Comparison of ENCODE assay signal across 41 cellular contexts in the genomic region with DNA sequence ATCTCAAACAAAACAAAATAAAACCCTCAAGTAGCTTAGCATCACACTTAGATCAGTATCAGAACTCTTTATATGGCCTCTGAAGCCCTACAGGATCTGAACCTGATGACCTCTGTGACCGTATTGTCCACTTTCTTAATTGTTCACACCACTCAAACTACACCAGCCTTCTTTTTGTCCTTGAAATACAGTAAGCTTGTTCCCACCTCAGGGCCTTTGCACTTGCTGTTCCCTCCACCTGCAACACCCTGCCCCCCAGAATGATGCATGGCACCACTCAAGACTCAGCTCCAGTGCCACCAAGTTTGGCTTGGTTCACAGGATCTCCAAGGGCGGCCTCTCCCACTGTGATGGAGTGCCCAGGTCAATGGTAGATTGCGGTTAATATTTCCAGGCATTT. TPM values are rescaled to one million over a fixed set of nuclear protein-coding genes. Genes with fewer than 3 reads are reported as not detected.
"Had no signal": no experiment of that assay in that cellular context is flagged by ENCODE, and none has a peak within 500 bp of the region (broad histone marks: within the 10 kb centered on the region; RNA-seq: fewer than 3 reads in every experiment).

No MANE protein-coding gene starts in this region.

- H3K4me3 Mint-ChIP-seq: activated naive CD4-positive, alpha-beta T cell treated with anti-CD3 and anti-CD28 coated beads for 36 hours; activated naive CD4-positive, alpha-beta T cell treated with anti-CD3 and anti-CD28 coated beads, Interleukin-2, amount 10 ng/mL, durations not matched to agents 7 days and 5 days; activated naive CD4-positive, alpha-beta T cell treated with anti-CD3 and anti-CD28 coated beads, Interleukin-2, amount 50 U/mL, for 24 hours; activated naive CD8-positive, alpha-beta T cell; activated naive CD8-positive, alpha-beta T cell treated with anti-CD3 and anti-CD28 coated beads for 36 hours; activated naive CD8-positive, alpha-beta T cell treated with anti-CD3 and anti-CD28 coated beads, Interleukin-2, amount 10 ng/mL, durations not matched to agents 7 days and 5 days; activated naive CD8-positive, alpha-beta T cell treated with anti-CD3 and anti-CD28 coated beads, Interleukin-2, amount 50 U/mL, for 24 hours; activated T-cell treated with anti-CD3 and anti-CD28 coated beads, Interleukin-2, amount 50 U/mL, for 24 hours; activated T-cell treated with anti-CD3 and anti-CD28 coated beads, Interleukin-2, amount 50 U/mL, for 4 hours; activated T-cell treated with anti-CD3 and anti-CD28 coated beads, Interleukin-2, amount 50 U/mL, for 72 hours; activated T-helper 1 cell treated with anti-CD3 and anti-CD28 coated beads, Interleukin-12 subunit alpha, Interleukin-12 subunit beta, Interleukin-2, Interleukin-4 antibody, amounts not matched to agents 30 ng/mL and 10 ng/mL and 1 ng/mL, durations not matched to agents 14 hours and 24 hours and 36 hours; activated T-helper 17 cell treated with anti-CD3 and anti-CD28 coated beads, Interleukin-2, amount 50 U/mL, for 72 hours; brain; central memory CD8-positive, alpha-beta T cell had no signal

- H3K27me3 Mint-ChIP-seq: activated naive CD4-positive, alpha-beta T cell treated with anti-CD3 and anti-CD28 coated beads, Interleukin-2, amount 50 U/mL, for 24 hours; activated naive CD8-positive, alpha-beta T cell; activated naive CD8-positive, alpha-beta T cell treated with anti-CD3 and anti-CD28 coated beads for 36 hours; activated naive CD8-positive, alpha-beta T cell treated with anti-CD3 and anti-CD28 coated beads, Interleukin-2, amount 50 U/mL, for 24 hours; activated T-cell treated with anti-CD3 and anti-CD28 coated beads, Interleukin-2, amount 50 U/mL, for 24 hours; activated T-helper 17 cell treated with anti-CD3 and anti-CD28 coated beads, Interleukin-2, amount 50 U/mL, for 72 hours had no signal

- H3K27me3 ChIP-seq: adrenal gland, ascending aorta, body of pancreas, brain microvascular endothelial cell, breast epithelium, cardiac muscle cell had no signal

- H3K4me1 ChIP-seq: adrenal gland, ascending aorta, body of pancreas, breast epithelium had no signal

- H3K27ac Mint-ChIP-seq: activated naive CD4-positive, alpha-beta T cell treated with anti-CD3 and anti-CD28 coated beads for 36 hours; activated naive CD4-positive, alpha-beta T cell treated with anti-CD3 and anti-CD28 coated beads, Interleukin-2, amount 10 ng/mL, durations not matched to agents 7 days and 5 days; activated naive CD4-positive, alpha-beta T cell treated with anti-CD3 and anti-CD28 coated beads, Interleukin-2, amount 50 U/mL, for 24 hours; activated naive CD4-positive, alpha-beta T cell treated with anti-CD3 and anti-CD28 coated beads, Interleukin-2, amount 50 U/mL, for 72 hours; activated naive CD8-positive, alpha-beta T cell; activated naive CD8-positive, alpha-beta T cell treated with anti-CD3 and anti-CD28 coated beads for 36 hours; activated naive CD8-positive, alpha-beta T cell treated with anti-CD3 and anti-CD28 coated beads, Interleukin-2, amount 10 ng/mL, durations not matched to agents 7 days and 5 days; activated naive CD8-positive, alpha-beta T cell treated with anti-CD3 and anti-CD28 coated beads, Interleukin-2, amount 50 U/mL, for 24 hours; activated T-cell treated with anti-CD3 and anti-CD28 coated beads, Interleukin-2, amount 50 U/mL, for 24 hours; activated T-cell treated with anti-CD3 and anti-CD28 coated beads, Interleukin-2, amount 50 U/mL, for 72 hours; activated T-helper 1 cell treated with anti-CD3 and anti-CD28 coated beads, Interleukin-12 subunit alpha, Interleukin-12 subunit beta, Interleukin-2, Interleukin-4 antibody, amounts not matched to agents 30 ng/mL and 10 ng/mL and 1 ng/mL, durations not matched to agents 14 hours and 24 hours and 36 hours; activated T-helper 17 cell treated with anti-CD3 and anti-CD28 coated beads, Interleukin-2, amount 50 U/mL, for 72 hours; activated T-helper 2 cell treated with anti-CD3 and anti-CD28 coated beads, Interferon-gamma antibody, Interleukin-2, Interleukin-4, amounts not matched to agents 10 μg/mL and 5 μg/mL and 100 μg/mL, durations not matched to agents 14 hours and 24 hours and 36 hours had no signal

- H3K9me3 ChIP-seq: adrenal gland, ascending aorta, body of pancreas, breast epithelium had no signal

- H3K4me3 ChIP-seq: adrenal gland, ascending aorta, body of pancreas, breast epithelium, cardiac muscle cell had no signal

- ATAC-seq: activated naive CD4-positive, alpha-beta T cell treated with anti-CD3 and anti-CD28 coated beads, Interleukin-2, amount 50 U/mL, for 72 hours; activated naive CD8-positive, alpha-beta T cell treated with anti-CD3 and anti-CD28 coated beads, Interleukin-2, amount 50 U/mL, for 24 hours; activated T-cell treated with anti-CD3 and anti-CD28 coated beads, Interleukin-2, amount 50 U/mL, for 4 hours; activated T-cell treated with anti-CD3 and anti-CD28 coated beads, Interleukin-2, amount 50 U/mL, for 72 hours; activated T-helper 17 cell treated with anti-CD3 and anti-CD28 coated beads, Interleukin-2, amount 50 U/mL, for 72 hours; body of pancreas had no signal

- DNase-seq: activated effector memory CD4-positive, alpha-beta T cell treated with anti-CD3 and anti-CD28 coated beads, Interleukin-2, amount 50 U/mL, for 16 hours; activated effector memory CD4-positive, alpha-beta T cell treated with Interleukin-2 at 50 U/mL for 16 hours; activated gamma-delta T cell; activated gamma-delta T cell treated with Interleukin-2 at 50 U/mL for 16 hours; activated naive CD4-positive, alpha-beta T cell; activated naive CD4-positive, alpha-beta T cell treated with anti-CD3 and anti-CD28 coated beads for 36 hours; activated naive CD4-positive, alpha-beta T cell treated with anti-CD3 and anti-CD28 coated beads, Interleukin-2, amount 10 ng/mL, durations not matched to agents 7 days and 5 days; activated naive CD4-positive, alpha-beta T cell treated with anti-CD3 and anti-CD28 coated beads, Interleukin-2, amount 50 U/mL, for 16 hours; activated naive CD4-positive, alpha-beta T cell treated with Interleukin-2 at 50 U/mL for 16 hours; activated naive CD8-positive, alpha-beta T cell treated with anti-CD3 and anti-CD28 coated beads for 36 hours; activated naive CD8-positive, alpha-beta T cell treated with anti-CD3 and anti-CD28 coated beads, Interleukin-2, amount 10 ng/mL, durations not matched to agents 7 days and 5 days; activated naive CD8-positive, alpha-beta T cell treated with anti-CD3 and anti-CD28 coated beads, Interleukin-2, amount 50 U/mL, for 24 hours; activated T-cell treated with anti-CD3 and anti-CD28 coated beads, Interleukin-2, amount 50 U/mL, for 1 hour; activated T-cell treated with anti-CD3 and anti-CD28 coated beads, Interleukin-2, amount 50 U/mL, for 24 hours; activated T-cell treated with anti-CD3 and anti-CD28 coated beads, Interleukin-2, amount 50 U/mL, for 4 hours; activated T-cell treated with anti-CD3 and anti-CD28 coated beads, Interleukin-2, amount 50 U/mL, for 48 hours; activated T-cell treated with anti-CD3 and anti-CD28 coated beads, Interleukin-2, amount 50 U/mL, for 72 hours; adrenal gland; amniotic stem cell; amygdala; anterior cingulate cortex; aorta; body of pancreas; brain microvascular endothelial cell; caudate nucleus; central memory CD4-positive, alpha-beta T cell; cerebellar nuclear complex had no signal

- H3K36me3 ChIP-seq: adrenal gland, ascending aorta, brain microvascular endothelial cell, breast epithelium, cardiac muscle cell had no signal

- H3K36me3 Mint-ChIP-seq: activated naive CD4-positive, alpha-beta T cell treated with anti-CD3 and anti-CD28 coated beads, Interleukin-2, amount 10 ng/mL, durations not matched to agents 7 days and 5 days; activated naive CD4-positive, alpha-beta T cell treated with anti-CD3 and anti-CD28 coated beads, Interleukin-2, amount 50 U/mL, for 24 hours; activated naive CD4-positive, alpha-beta T cell treated with anti-CD3 and anti-CD28 coated beads, Interleukin-2, amount 50 U/mL, for 72 hours; activated naive CD8-positive, alpha-beta T cell; activated naive CD8-positive, alpha-beta T cell treated with anti-CD3 and anti-CD28 coated beads for 36 hours; activated naive CD8-positive, alpha-beta T cell treated with anti-CD3 and anti-CD28 coated beads, Interleukin-2, amount 10 ng/mL, durations not matched to agents 7 days and 5 days had no signal

- H3K4me1 Mint-ChIP-seq: activated naive CD4-positive, alpha-beta T cell treated with anti-CD3 and anti-CD28 coated beads, Interleukin-2, amount 10 ng/mL, durations not matched to agents 7 days and 5 days; activated naive CD4-positive, alpha-beta T cell treated with anti-CD3 and anti-CD28 coated beads, Interleukin-2, amount 50 U/mL, for 24 hours; activated naive CD8-positive, alpha-beta T cell treated with anti-CD3 and anti-CD28 coated beads for 36 hours; activated naive CD8-positive, alpha-beta T cell treated with anti-CD3 and anti-CD28 coated beads, Interleukin-2, amount 10 ng/mL, durations not matched to agents 7 days and 5 days; activated naive CD8-positive, alpha-beta T cell treated with anti-CD3 and anti-CD28 coated beads, Interleukin-2, amount 50 U/mL, for 24 hours; activated T-helper 17 cell treated with anti-CD3 and anti-CD28 coated beads, Interleukin-2, amount 50 U/mL, for 72 hours; central memory CD8-positive, alpha-beta T cell had no signal

- FAIRE-seq: astrocyte, bronchial epithelial cell had no signal

- H3K27ac ChIP-seq: adrenal gland, ascending aorta, body of pancreas, brain microvascular endothelial cell, breast epithelium, cardiac muscle cell had no signal

- H3K9me3 Mint-ChIP-seq: activated naive CD4-positive, alpha-beta T cell treated with anti-CD3 and anti-CD28 coated beads for 36 hours; activated naive CD4-positive, alpha-beta T cell treated with anti-CD3 and anti-CD28 coated beads, Interleukin-2, amount 10 ng/mL, durations not matched to agents 7 days and 5 days; activated naive CD4-positive, alpha-beta T cell treated with anti-CD3 and anti-CD28 coated beads, Interleukin-2, amount 50 U/mL, for 24 hours; activated naive CD4-positive, alpha-beta T cell treated with anti-CD3 and anti-CD28 coated beads, Interleukin-2, amount 50 U/mL, for 72 hours; activated naive CD8-positive, alpha-beta T cell treated with anti-CD3 and anti-CD28 coated beads for 36 hours; activated naive CD8-positive, alpha-beta T cell treated with anti-CD3 and anti-CD28 coated beads, Interleukin-2, amount 10 ng/mL, durations not matched to agents 7 days and 5 days; activated naive CD8-positive, alpha-beta T cell treated with anti-CD3 and anti-CD28 coated beads, Interleukin-2, amount 50 U/mL, for 24 hours; activated T-cell treated with anti-CD3 and anti-CD28 coated beads, Interleukin-2, amount 50 U/mL, for 24 hours; activated T-cell treated with anti-CD3 and anti-CD28 coated beads, Interleukin-2, amount 50 U/mL, for 4 hours; activated T-cell treated with anti-CD3 and anti-CD28 coated beads, Interleukin-2, amount 50 U/mL, for 72 hours; activated T-helper 1 cell treated with anti-CD3 and anti-CD28 coated beads, Interleukin-12 subunit alpha, Interleukin-12 subunit beta, Interleukin-2, Interleukin-4 antibody, amounts not matched to agents 30 ng/mL and 10 ng/mL and 1 ng/mL, durations not matched to agents 14 hours and 24 hours and 36 hours; activated T-helper 17 cell treated with anti-CD3 and anti-CD28 coated beads, Interleukin-2, amount 50 U/mL, for 72 hours; activated T-helper 2 cell treated with anti-CD3 and anti-CD28 coated beads, Interferon-gamma antibody, Interleukin-2, Interleukin-4, amounts not matched to agents 10 μg/mL and 5 μg/mL and 100 μg/mL, durations not matched to agents 14 hours and 24 hours and 36 hours; central memory CD8-positive, alpha-beta T cell had no signal

RNA-seq across cellular contexts. Expression of gene CPNE5, which starts 25.7 kb away (rescaled TPM):
- total RNA-seq: bronchial epithelial cell, chondrocyte had no signal
